29 cellular contexts compared by ENCODE assay signal in genomic region chr2:233821709-233822100, GRCh38. TPM values are rescaled to one million over a fixed set of nuclear protein-coding genes. Genes with fewer than 3 reads are reported as not detected.
"Had no signal": no experiment of that assay in that cellular context is flagged by ENCODE, and none has a peak within 500 bp of the region (broad histone marks: within the 10 kb centered on the region; RNA-seq: fewer than 3 reads in every experiment).

No MANE protein-coding gene starts in this region.

- H3K36me3 Mint-ChIP-seq: activated CD4-positive, alpha-beta memory T cell treated with anti-CD3 and anti-CD28 coated beads for 36 hours; naive thymus-derived CD4-positive, alpha-beta T cell; stimulated activated memory B cell treated with anti-CD40 and anti-IgM and Interleukin-4, amounts not matched to agents 10 μg/mL and 1 μg/mL and 100 μg/mL, for 72 hours had no signal

- H3K27ac Mint-ChIP-seq: activated CD4-positive, alpha-beta memory T cell treated with anti-CD3 and anti-CD28 coated beads for 36 hours; activated CD4-positive, alpha-beta T cell treated with anti-CD3 and anti-CD28 coated beads, Interleukin-2, amount 10 ng/mL, durations not matched to agents 24 days and 14 days; activated naive CD4-positive, alpha-beta T cell treated with anti-CD3 and anti-CD28 coated beads for 36 hours; activated T-helper 2 cell treated with anti-CD3 and anti-CD28 coated beads, Interferon-gamma antibody, Interleukin-2, Interleukin-4, amounts not matched to agents 10 μg/mL and 5 μg/mL and 100 μg/mL, durations not matched to agents 14 hours and 24 hours and 36 hours; naive thymus-derived CD4-positive, alpha-beta T cell; stimulated activated memory B cell treated with anti-CD40 and anti-IgM and Interleukin-4, amounts not matched to agents 10 μg/mL and 1 μg/mL and 100 μg/mL, for 72 hours had no signal

- H3K4me3 Mint-ChIP-seq: activated CD4-positive, alpha-beta memory T cell treated with anti-CD3 and anti-CD28 coated beads for 36 hours; activated CD4-positive, alpha-beta T cell treated with anti-CD3 and anti-CD28 coated beads, Interleukin-2, amount 10 ng/mL, durations not matched to agents 24 days and 14 days; activated naive CD4-positive, alpha-beta T cell treated with anti-CD3 and anti-CD28 coated beads for 36 hours; activated T-cell treated with anti-CD3 and anti-CD28 coated beads, Interleukin-2, amount 50 U/mL, for 4 hours; naive thymus-derived CD4-positive, alpha-beta T cell; stimulated activated memory B cell treated with anti-CD40 and anti-IgM and Interleukin-4, amounts not matched to agents 10 μg/mL and 1 μg/mL and 100 μg/mL, for 72 hours had no signal

- H3K9me3 ChIP-seq: prostate gland, tibial nerve, uterus had no signal

- H3K4me3 ChIP-seq: prostate gland, stomach, tibial nerve, uterus had no signal

- DNase-seq: activated CD4-positive, alpha-beta T cell treated with anti-CD3 and anti-CD28 coated beads, Interleukin-2, amount 10 ng/mL, durations not matched to agents 24 days and 14 days; activated naive CD4-positive, alpha-beta T cell treated with anti-CD3 and anti-CD28 coated beads for 36 hours; activated T-cell treated with anti-CD3 and anti-CD28 coated beads, Interleukin-2, amount 50 U/mL, for 4 hours; amygdala; caudate nucleus; cortex of kidney; hippocampal formation; left cardiac atrium; midbrain; naive thymus-derived CD4-positive, alpha-beta T cell; retina; stimulated activated CD4-positive, alpha-beta T cell treated with anti-CD3 and anti-CD28 coated beads, Interleukin-1b, Interleukin-23, amount 100 ng/mL, for 48 hours; stimulated activated CD4-positive, alpha-beta T cell treated with anti-CD3 and anti-CD28 coated beads, Interleukin-4, amount 100 ng/mL, for 4 hours; T-helper 1 cell; uterus had no signal

- H3K4me1 ChIP-seq: prostate gland, stomach, tibial nerve, uterus had no signal

- H3K27me3 ChIP-seq: stomach, tibial nerve, uterus had no signal

- H3K36me3 ChIP-seq: prostate gland, stomach, tibial nerve, uterus had no signal

- H3K4me1 Mint-ChIP-seq: activated CD4-positive, alpha-beta T cell treated with anti-CD3 and anti-CD28 coated beads, Interleukin-2, amount 10 ng/mL, durations not matched to agents 24 days and 14 days; naive thymus-derived CD4-positive, alpha-beta T cell; stimulated activated memory B cell treated with anti-CD40 and anti-IgM and Interleukin-4, amounts not matched to agents 10 μg/mL and 1 μg/mL and 100 μg/mL, for 72 hours had no signal

- H3K27ac ChIP-seq: prostate gland, stomach, tibial nerve, uterus, VCaP had no signal

- ATAC-seq: activated CD4-positive, CD25-positive, alpha-beta regulatory T cell treated with anti-CD3 and anti-CD28 coated beads, Interleukin-2, amount 50 U/mL, for 24 hours; activated T-cell treated with anti-CD3 and anti-CD28 coated beads, Interleukin-2, amount 50 U/mL, for 4 hours; left cardiac atrium; naive thymus-derived CD4-positive, alpha-beta T cell; sciatic nerve; stimulated activated memory B cell treated with anti-CD40 and anti-IgM and Interleukin-4, amounts not matched to agents 10 μg/mL and 1 μg/mL and 100 μg/mL, for 72 hours had no signal

- H3K9me3 Mint-ChIP-seq: activated CD4-positive, alpha-beta T cell treated with anti-CD3 and anti-CD28 coated beads, Interleukin-2, amount 10 ng/mL, durations not matched to agents 24 days and 14 days; activated naive CD4-positive, alpha-beta T cell treated with anti-CD3 and anti-CD28 coated beads for 36 hours; activated T-cell treated with anti-CD3 and anti-CD28 coated beads, Interleukin-2, amount 50 U/mL, for 4 hours; activated T-helper 2 cell treated with anti-CD3 and anti-CD28 coated beads, Interferon-gamma antibody, Interleukin-2, Interleukin-4, amounts not matched to agents 10 μg/mL and 5 μg/mL and 100 μg/mL, durations not matched to agents 14 hours and 24 hours and 36 hours; stimulated activated memory B cell treated with anti-CD40 and anti-IgM and Interleukin-4, amounts not matched to agents 10 μg/mL and 1 μg/mL and 100 μg/mL, for 72 hours had no signal

RNA-seq across cellular contexts. Expression of gene MROH2A, which starts 43.6 kb away (rescaled TPM):
- total RNA-seq: activated CD4-positive, alpha-beta memory T cell treated with anti-CD3 and anti-CD28 coated beads for 36 hours; activated CD4-positive, alpha-beta T cell treated with anti-CD3 and anti-CD28 coated beads, Interleukin-2, amount 10 ng/mL, durations not matched to agents 24 days and 14 days; activated naive CD4-positive, alpha-beta T cell treated with anti-CD3 and anti-CD28 coated beads for 36 hours; activated T-cell treated with anti-CD3 and anti-CD28 coated beads, Interleukin-2, amount 50 U/mL, for 4 hours; activated T-helper 2 cell treated with anti-CD3 and anti-CD28 coated beads, Interferon-gamma antibody, Interleukin-2, Interleukin-4, amounts not matched to agents 10 μg/mL and 5 μg/mL and 100 μg/mL, durations not matched to agents 14 hours and 24 hours and 36 hours; chondrocyte; endothelial cell of umbilical vein; fibroblast of lung; fibroblast of villous mesenchyme; left cardiac atrium; naive thymus-derived CD4-positive, alpha-beta T cell; osteoblast; sciatic nerve; tibial nerve; uterus had no signal
- polyA plus RNA-seq: endothelial cell of umbilical vein; fibroblast of lung; naive thymus-derived CD4-positive, alpha-beta T cell had no signal
